Comparison of ENCODE assay signal across 7 cellular contexts in genomic region chr20:33939030-33939429, GRCh38. TPM values are rescaled to one million over a fixed set of nuclear protein-coding genes. Genes with fewer than 3 reads are reported as not detected.
A peak's percentile ranks its signal among the peaks of the same experiment; 100 is the strongest.
DNase-seq lines count a peak whose midpoint lies in the region; ATAC-seq, FAIRE-seq and TF ChIP-seq lines count a peak whose summit lies in the region.
"Not testable (repeated sequence)": the region's sequence is repeated elsewhere in the genome, so short reads cannot be mapped to it uniquely, and the experiment has no call there.

No MANE protein-coding gene starts in this region.

- WGBS in K562 (ENCODE audit: insufficient coverage, low coverage, missing lambda C conversion rate) = 4% methylated on average over 5 of the region's 5 CpGs

- H3K9ac ChIP-seq in K562 (ENCODE audit: insufficient read depth in 1 of 2, low read depth in 2 of 2, low read length in 2 of 2) = not testable (repeated sequence)

- CTCF ChIA-PET in K562 (lab: Yijun Ruan, JAX; ENCODE audit: low intra/inter-chr PET ratio) = not testable (repeated sequence)

- peaks cover 14 to 32% of the 10 kb centered on the region in 2 experiments for H3K27me3 ChIP-seq in K562 (ENCODE audit: control insufficient read depth in 2 of 2, insufficient read depth in 2 of 2, low read length in 2 of 2)
- H3K27me3 ChIP-seq in lower lobe of right lung (ENCODE audit: low read depth) = not testable (repeated sequence)

- TF ChIP-seq EP300 in K562 (IDR thresholded peaks at IDR 0.05; ENCODE audit: low read length) = not testable (repeated sequence)

- H3K4me3 ChIP-seq in K562; epithelial cell of proximal tubule (ENCODE audit: low read depth, low read length); lower lobe of right lung: not testable (repeated sequence)

- BruUV-seq in K562 (replicated peaks; lab: Mats Ljungman, UMichigan) = not testable (repeated sequence)

- intact Hi-C loops in K562 (cut with micrococcal nuclease) = not testable (repeated sequence)
- intact Hi-C loops in Right ventricle myocardium superior (cut with DNase I) = loop anchor here (10.0 kb wide), 1 partner anchor 186 kb away; no protein-coding TSS in a partner anchor
- intact Hi-C loops in lower lobe of right lung (cut with DNase I) = loop anchor here (10.0 kb wide), 1 partner anchor 126 kb away; no protein-coding TSS in a partner anchor

- H3K4me2 ChIP-seq in K562 (ENCODE audit: insufficient read depth, low read length) = not testable (repeated sequence)

- not testable (repeated sequence) for H3K4me1 ChIP-seq in K562 (replicated peaks in 1 of 2; ENCODE audit: control insufficient read depth in 2 of 2, insufficient read depth in 2 of 2, low read length in 2 of 2); lower lobe of right lung

- not testable (repeated sequence) for H2AFZ ChIP-seq in K562 (ENCODE audit: low read depth, low read length)

- peak; percentile 21 for DNase-seq in HT-29 (ENCODE audit: low spot score)
- peak; percentile 53 for DNase-seq in NCI-H2029 (lab: John Stamatoyannopoulos, UW)
- not testable (repeated sequence) for DNase-seq in K562 (ENCODE audit: extremely low read depth in 1 of 4, low spot score in 3 of 4); Right ventricle myocardium superior; lower lobe of right lung
- DNase-seq in epithelial cell of proximal tubule (ENCODE audit: low read depth) = peak; percentile 33
- DNase-seq in renal cortical epithelial cell (ENCODE audit: low read depth) = peak; percentile 46

- POLR2A ChIA-PET in K562 (lab: Yijun Ruan, JAX) = not testable (repeated sequence)

- not testable (repeated sequence) for H3K36me3 ChIP-seq in K562 (ENCODE audit: control insufficient read depth, insufficient read depth, low read length); lower lobe of right lung

- TF ChIP-seq POLR2A in K562 (conservative IDR thresholded peaks at IDR 0.05) = not testable (repeated sequence)

- not testable (repeated sequence) for H3K9me3 ChIP-seq in K562 (replicated peaks; ENCODE audit: control insufficient read depth, insufficient read depth, low read depth, low read length); lower lobe of right lung

- not testable (repeated sequence) for H3K27ac ChIP-seq in K562 (ENCODE audit: extremely low read depth, low read depth, low read length); lower lobe of right lung

- FAIRE-seq in K562 (lab: Jason Lieb, UNC) = not testable (repeated sequence)

- not testable (repeated sequence) for TF ChIP-seq RAD21 in K562 (CRISPR knock-in tag; conservative IDR thresholded peaks at IDR 0.05 in 1 of 2, IDR thresholded peaks at IDR 0.05 in 1 of 2)

- ATAC-seq in K562 = not testable (repeated sequence)
- ATAC-seq in Right ventricle myocardium superior (ENCODE audit: poor library complexity) = peak; percentile 65
- peak; percentile 70 to 78 for ATAC-seq in lower lobe of right lung

- in situ Hi-C loops in K562 (cut with MboI) = loop anchor here (5.0 kb wide), 1 partner anchor 188 kb away; no protein-coding TSS in a partner anchor

- H3K9me1 ChIP-seq in K562 (ENCODE audit: control insufficient read depth, insufficient read depth, low read length) = not testable (repeated sequence)

- TF ChIP-seq CTCF in K562 (IDR thresholded peaks at IDR 0.05 in 2 of 3, conservative IDR thresholded peaks at IDR 0.05 in 1 of 3; ENCODE audit: insufficient read depth in 2 of 3, low read depth in 1 of 3, low read length in 3 of 3); epithelial cell of proximal tubule (conservative IDR thresholded peaks at IDR 0.05; ENCODE audit: low read depth, low read length); lower lobe of right lung (IDR thresholded peaks at IDR 0.05): not testable (repeated sequence)

- not testable (repeated sequence) for H4K20me1 ChIP-seq in K562 (replicated peaks; ENCODE audit: control insufficient read depth, insufficient read depth, low read length)

- H3K79me2 ChIP-seq in K562 (ENCODE audit: control insufficient read depth, insufficient read depth, low read length) = not testable (repeated sequence)

TF ChIP-seq in K562, 482 proteins besides CTCF, POLR2A, EP300 and RAD21:
- TF ChIP-seq CEBPB (tag; IDR thresholded peaks at IDR 0.05) = 0 out of 2 replicates have a peak, but pooled peaks have one; percentile 36
- TF ChIP-seq CEBPG (CRISPR knock-in tag; IDR thresholded peaks at IDR 0.05) = not testable (repeated sequence)
- TF ChIP-seq CEBPG (tag; conservative IDR thresholded peaks at IDR 0.05 in 1 of 2, IDR thresholded peaks at IDR 0.05 in 1 of 2) = peak; percentile 18 to 37; a peak in 1 of 4 replicates

RNA-seq across cellular contexts. Expression of gene RALY, which starts 54.7 kb away (rescaled TPM):
- total RNA-seq in HT-29 (2014; rRNA removed; shearing (Covaris generic)) = 290 and 301 TPM in 2 replicates
- total RNA-seq in K562 (2011; cell fraction: chromatin; rRNA removed; ENCODE audit: low replicate concordance) = 32.4 and 53.6 TPM in 2 replicates
- total RNA-seq in K562 (2011; cell fraction: nucleolus; rRNA removed) = 34.2 and 42.0 TPM in 2 replicates
- 39.2 and 53.0 TPM in 2 replicates for total RNA-seq in K562 (2011; cell fraction: nucleoplasm; rRNA removed)
- total RNA-seq in K562 (2014; rRNA removed) (120 and 130 TPM in 2 replicates), K562 (2014; rRNA removed; fragmentation: Illumina TruSeq; extraction: Trizol) (66.0 and 71.2 TPM in 2 replicates), K562 (2015; rRNA removed; fragmentation: Illumina TruSeq; extraction: Trizol) (125 and 130 TPM in 2 replicates), K562 (2021) (164 and 174 TPM in 2 replicates), epithelial cell of proximal tubule (111 and 145 TPM in 2 replicates), Right ventricle myocardium superior (105 TPM), lower lobe of right lung (124 TPM), renal cortical epithelial cell (61.6 and 68.9 TPM in 2 replicates)
- polyA plus RNA-seq in K562 (2011; rRNA removed) (121 and 130 TPM in 2 replicates), K562 (2014; fragmentation: Illumina TruSeq; extraction: Trizol) (128 and 152 TPM in 2 replicates), K562 (2014; fragmentation: Nextera tagmentation; extraction: Ambion mirVana) (1 to 10 TPM in 1 of 2 experiments, under 1 TPM in 1; 0.80 to 1.2 TPM), K562 (2014; rRNA removed) (207 and 219 TPM in 2 replicates)
- polyA plus RNA-seq in K562 (2011; cell fraction: cytosol; rRNA removed) = 127 and 230 TPM in 2 replicates
- polyA plus RNA-seq in K562 (2011; cell fraction: nucleus; rRNA removed) = 54.0 and 67.3 TPM in 2 replicates
- 134 and 170 TPM in 2 replicates for polyA plus RNA-seq in K562 (2012)
- 52.4 and 62.2 TPM in 2 replicates for polyA minus RNA-seq in K562 (2011; rRNA and poly(A)+ RNA removed)
- 67.6 and 72.6 TPM in 2 replicates for polyA minus RNA-seq in K562 (2011; cell fraction: cytosol; rRNA and poly(A)+ RNA removed)
- 29.5 and 41.0 TPM in 2 replicates for polyA minus RNA-seq in K562 (2011; cell fraction: nucleus; rRNA and poly(A)+ RNA removed)
